In genomic region chr9:136769710-136770191, GRCh38 we compare ENCODE assay signal across 6 cellular contexts. TPM values are rescaled to one million over a fixed set of nuclear protein-coding genes. Genes with fewer than 3 reads are reported as not detected.
DNase-seq lines count a peak whose midpoint lies in the region; ATAC-seq, FAIRE-seq and TF ChIP-seq lines count a peak whose summit lies in the region.

No MANE protein-coding gene starts in this region.

- no peaks in the 10 kb centered on the region for H3K9me3 Mint-ChIP-seq in activated CD8-positive, alpha-beta memory T cell treated with anti-CD3 and anti-CD28 coated beads, Interleukin-2, amount 10 ng/mL, durations not matched to agents 7 days and 5 days (ENCODE audit: low read depth)

- no peak overlapping the region for H2AFZ ChIP-seq in keratinocyte (ENCODE audit: control insufficient read depth, low read length)

- H3K9me1 ChIP-seq in keratinocyte (ENCODE audit: control insufficient read depth, extremely low read depth, insufficient read depth, low read length) = no peaks in the 10 kb centered on the region

- no peaks in the 10 kb centered on the region for H3K4me1 ChIP-seq in keratinocyte (ENCODE audit: control insufficient read depth, extremely low read depth, insufficient read depth, low read length)

- FAIRE-seq in keratinocyte (lab: Jason Lieb, UNC) = no peak

- H3K36me3 Mint-ChIP-seq in activated CD8-positive, alpha-beta memory T cell treated with anti-CD3 and anti-CD28 coated beads, Interleukin-2, amount 10 ng/mL, durations not matched to agents 7 days and 5 days = no peaks in the 10 kb centered on the region

- H3K9ac ChIP-seq in keratinocyte (ENCODE audit: control insufficient read depth, extremely low read depth, insufficient read depth, low read length) = no peak overlapping the region

- H3K27ac ChIP-seq in keratinocyte (ENCODE audit: control insufficient read depth, insufficient read depth, low read length) = no peak overlapping the region

- no peaks in the 10 kb centered on the region for H3K79me2 ChIP-seq in keratinocyte (ENCODE audit: control insufficient read depth, insufficient read depth, low read length)

- peak; percentile 77 for ATAC-seq in activated CD8-positive, alpha-beta memory T cell treated with anti-CD3 and anti-CD28 coated beads, Interleukin-2, amount 10 ng/mL, durations not matched to agents 7 days and 5 days
- ATAC-seq in HG02852 (IDR thresholded peaks at IDR 0.05; ENCODE audit: unreplicated experiment) = no peak
- ATAC-seq in HG03045 (IDR thresholded peaks at IDR 0.05; ENCODE audit: unreplicated experiment) = no peak

- no peak overlapping the region for H3K4me3 ChIP-seq in keratinocyte (ENCODE audit: control insufficient read depth in 2 of 3, extremely low read depth in 1 of 3, insufficient read depth in 2 of 3, low read depth in 1 of 3, low read length in 3 of 3)

- CTCF ChIA-PET in activated CD8-positive, alpha-beta memory T cell treated with anti-CD3 and anti-CD28 coated beads, Interleukin-2, amount 10 ng/mL, durations not matched to agents 7 days and 5 days (lab: Charles Lee) = interaction anchor here (0.7 to 1.6 kb wide), 2 partner anchors 12 to 205 kb away, joined by 3 to 4 read pairs; partner anchors contain the start of gene LCN8

- peaks cover 5% of the 10 kb centered on the region for H3K27me3 ChIP-seq in keratinocyte (ENCODE audit: control insufficient read depth, extremely low read depth, insufficient read depth, low read length)

- H3K9me3 ChIP-seq in keratinocyte (ENCODE audit: control insufficient read depth, low read depth, low read length) = peaks cover 5% of the 10 kb centered on the region

- peak; percentile 11 for DNase-seq in NCI-H345 (lab: John Stamatoyannopoulos, UW)
- DNase-seq in NCI-H345 treated with DMSO at 0.1 percent for 48 hours (lab: John Stamatoyannopoulos, UW; ENCODE audit: unreplicated experiment) = no peak
- peak; percentile 60 for DNase-seq in activated CD8-positive, alpha-beta memory T cell treated with anti-CD3 and anti-CD28 coated beads, Interleukin-2, amount 10 ng/mL, durations not matched to agents 7 days and 5 days
- no peak for DNase-seq in keratinocyte (ENCODE audit: low read depth, low spot score)

- dilution Hi-C loops in keratinocyte (cut with MboI; ENCODE audit: extremely low pct_ligation_motif_present, low sequenced_read_pairs) = no loop called here

- no peak overlapping the region for H3K4me2 ChIP-seq in keratinocyte (ENCODE audit: control insufficient read depth, extremely low read depth, insufficient read depth, low read depth, low read length)

- H3K4me1 Mint-ChIP-seq in activated CD8-positive, alpha-beta memory T cell treated with anti-CD3 and anti-CD28 coated beads, Interleukin-2, amount 10 ng/mL, durations not matched to agents 7 days and 5 days = peaks cover 16% of the 10 kb centered on the region

- no peaks in the 10 kb centered on the region for H3K36me3 ChIP-seq in keratinocyte (ENCODE audit: control insufficient read depth in 2 of 2, extremely low read depth in 1 of 2, insufficient read depth in 2 of 2, low read length in 2 of 2)

- H4K20me1 ChIP-seq in keratinocyte (ENCODE audit: control insufficient read depth, extremely low read depth, insufficient read depth, low read length) = no peaks in the 10 kb centered on the region

- peaks cover 13% of the 10 kb centered on the region for H3K27me3 Mint-ChIP-seq in activated CD8-positive, alpha-beta memory T cell treated with anti-CD3 and anti-CD28 coated beads, Interleukin-2, amount 10 ng/mL, durations not matched to agents 7 days and 5 days

- no peak overlapping the region for H3K4me3 Mint-ChIP-seq in activated CD8-positive, alpha-beta memory T cell treated with anti-CD3 and anti-CD28 coated beads, Interleukin-2, amount 10 ng/mL, durations not matched to agents 7 days and 5 days

- TF ChIP-seq CTCF in keratinocyte (optimal IDR thresholded peaks at IDR 0.05 in 1 of 3, IDR thresholded peaks at IDR 0.05 in 1 of 3, conservative IDR thresholded peaks at IDR 0.05 in 1 of 3; ENCODE audit: extremely low read depth in 1 of 3, insufficient read depth in 2 of 3, low read length in 3 of 3) = peak; percentile 19 to 84 (median 62)

- no peak overlapping the region for H3K27ac Mint-ChIP-seq in activated CD8-positive, alpha-beta memory T cell treated with anti-CD3 and anti-CD28 coated beads, Interleukin-2, amount 10 ng/mL, durations not matched to agents 7 days and 5 days

RNA-seq across cellular contexts. Expression of gene LCN15, which starts 5.4 kb away (rescaled TPM):
- not detected for total RNA-seq in activated CD8-positive, alpha-beta memory T cell treated with anti-CD3 and anti-CD28 coated beads, Interleukin-2, amount 10 ng/mL, durations not matched to agents 7 days and 5 days
- not detected in 3 replicates for polyA plus RNA-seq in keratinocyte
- not detected for polyA plus RNA-seq in keratinocyte (2011; ENCODE audit: low read depth)
- not detected in 2 replicates for polyA plus RNA-seq in keratinocyte (2011; cell fraction: cytosol; rRNA removed)
- polyA plus RNA-seq in keratinocyte (2011; cell fraction: nucleus; rRNA removed) = not detected in 2 replicates
- polyA plus RNA-seq in keratinocyte (2012; ENCODE audit: low replicate concordance) = not detected in 2 replicates
- not detected in 3 replicates for polyA minus RNA-seq in keratinocyte
- polyA minus RNA-seq in keratinocyte (2011; cell fraction: cytosol; rRNA and poly(A)+ RNA removed) = not detected
- polyA minus RNA-seq in keratinocyte (2011; cell fraction: nucleus; rRNA and poly(A)+ RNA removed) = not detected in 2 replicates

RNA-seq across cellular contexts. Expression of gene LCN8, which starts 11.7 kb away (rescaled TPM):
- total RNA-seq in activated CD8-positive, alpha-beta memory T cell treated with anti-CD3 and anti-CD28 coated beads, Interleukin-2, amount 10 ng/mL, durations not matched to agents 7 days and 5 days = not detected
- polyA plus RNA-seq in keratinocyte = not detected in 3 replicates
- polyA plus RNA-seq in keratinocyte (2011; ENCODE audit: low read depth) = not detected
- polyA plus RNA-seq in keratinocyte (2011; cell fraction: cytosol; rRNA removed) = not detected in 2 replicates
- not detected in 2 replicates for polyA plus RNA-seq in keratinocyte (2011; cell fraction: nucleus; rRNA removed)
- not detected in 2 replicates for polyA plus RNA-seq in keratinocyte (2012; ENCODE audit: low replicate concordance)
- polyA minus RNA-seq in keratinocyte = not detected in 3 replicates
- not detected for polyA minus RNA-seq in keratinocyte (2011; cell fraction: cytosol; rRNA and poly(A)+ RNA removed)
- polyA minus RNA-seq in keratinocyte (2011; cell fraction: nucleus; rRNA and poly(A)+ RNA removed) = not detected in 2 replicates

RNA-seq across cellular contexts. Expression of gene TMEM141, which starts 21.4 kb away (rescaled TPM):
- total RNA-seq in activated CD8-positive, alpha-beta memory T cell treated with anti-CD3 and anti-CD28 coated beads, Interleukin-2, amount 10 ng/mL, durations not matched to agents 7 days and 5 days = 10 to 100 TPM; 31.7 to 32.8 TPM
- 85.5 to 118 TPM (median 99.9 TPM) in 3 replicates for polyA plus RNA-seq in keratinocyte
- 15.9 TPM for polyA plus RNA-seq in keratinocyte (2011; ENCODE audit: low read depth)
- polyA plus RNA-seq in keratinocyte (2011; cell fraction: cytosol; rRNA removed) = 43.4 and 91.6 TPM in 2 replicates
- polyA plus RNA-seq in keratinocyte (2011; cell fraction: nucleus; rRNA removed) = 27.5 and 27.9 TPM in 2 replicates
- 90.9 and 95.4 TPM in 2 replicates for polyA plus RNA-seq in keratinocyte (2012; ENCODE audit: low replicate concordance)
- 22.6 to 63.5 TPM (median 35.3 TPM) in 3 replicates for polyA minus RNA-seq in keratinocyte
- polyA minus RNA-seq in keratinocyte (2011; cell fraction: cytosol; rRNA and poly(A)+ RNA removed) = 51.6 TPM
- polyA minus RNA-seq in keratinocyte (2011; cell fraction: nucleus; rRNA and poly(A)+ RNA removed) = 11.2 and 12.1 TPM in 2 replicates

RNA-seq across cellular contexts. Expression of gene LCN6, which starts 21.4 kb away (rescaled TPM):
- not detected for total RNA-seq in activated CD8-positive, alpha-beta memory T cell treated with anti-CD3 and anti-CD28 coated beads, Interleukin-2, amount 10 ng/mL, durations not matched to agents 7 days and 5 days
- not detected in 3 replicates for polyA plus RNA-seq in keratinocyte
- not detected for polyA plus RNA-seq in keratinocyte (2011; ENCODE audit: low read depth)
- polyA plus RNA-seq in keratinocyte (2011; cell fraction: cytosol; rRNA removed) = not detected in 2 replicates
- not detected in 2 replicates for polyA plus RNA-seq in keratinocyte (2011; cell fraction: nucleus; rRNA removed)
- polyA plus RNA-seq in keratinocyte (2012; ENCODE audit: low replicate concordance) = not detected in 2 replicates
- not detected in 3 replicates for polyA minus RNA-seq in keratinocyte
- not detected for polyA minus RNA-seq in keratinocyte (2011; cell fraction: cytosol; rRNA and poly(A)+ RNA removed)
- not detected in 2 replicates for polyA minus RNA-seq in keratinocyte (2011; cell fraction: nucleus; rRNA and poly(A)+ RNA removed)

RNA-seq across cellular contexts. Expression of gene CCDC183, which starts 26.4 kb away (rescaled TPM):
- under 1 TPM; 0.26 to 0.91 TPM for total RNA-seq in activated CD8-positive, alpha-beta memory T cell treated with anti-CD3 and anti-CD28 coated beads, Interleukin-2, amount 10 ng/mL, durations not matched to agents 7 days and 5 days
- polyA plus RNA-seq in keratinocyte = 0.03 to 0.08 TPM (median 0.06 TPM) in 3 replicates
- polyA plus RNA-seq in keratinocyte (2011; ENCODE audit: low read depth) = 0.52 TPM
- 0.12 TPM in 1 of 2 replicates, not detected in the other for polyA plus RNA-seq in keratinocyte (2011; cell fraction: cytosol; rRNA removed)
- polyA plus RNA-seq in keratinocyte (2011; cell fraction: nucleus; rRNA removed) = 0.80 and 0.96 TPM in 2 replicates
- 0.17 and 0.38 TPM in 2 replicates for polyA plus RNA-seq in keratinocyte (2012; ENCODE audit: low replicate concordance)
- polyA minus RNA-seq in keratinocyte = 0.10 TPM in 1 of 3 replicates, not detected in the others
- polyA minus RNA-seq in keratinocyte (2011; cell fraction: cytosol; rRNA and poly(A)+ RNA removed) = not detected
- polyA minus RNA-seq in keratinocyte (2011; cell fraction: nucleus; rRNA and poly(A)+ RNA removed) = not detected in 2 replicates

Comparison
In these comparisons a context has a peak if more than half of its experiments do, and no peak if none do; other contexts are left out.
1. DNase-seq: peak in NCI-H345 (single experiment) and activated CD8-positive, alpha-beta memory T cell treated with anti-CD3 and anti-CD28 coated beads, Interleukin-2, amount 10 ng/mL, durations not matched to agents 7 days and 5 days (single experiment); none in NCI-H345 treated with DMSO at 0.1 percent for 48 hours (single experiment) and keratinocyte (single experiment).